ENCODE assay signal across 8 cellular contexts in the genomic region with DNA sequence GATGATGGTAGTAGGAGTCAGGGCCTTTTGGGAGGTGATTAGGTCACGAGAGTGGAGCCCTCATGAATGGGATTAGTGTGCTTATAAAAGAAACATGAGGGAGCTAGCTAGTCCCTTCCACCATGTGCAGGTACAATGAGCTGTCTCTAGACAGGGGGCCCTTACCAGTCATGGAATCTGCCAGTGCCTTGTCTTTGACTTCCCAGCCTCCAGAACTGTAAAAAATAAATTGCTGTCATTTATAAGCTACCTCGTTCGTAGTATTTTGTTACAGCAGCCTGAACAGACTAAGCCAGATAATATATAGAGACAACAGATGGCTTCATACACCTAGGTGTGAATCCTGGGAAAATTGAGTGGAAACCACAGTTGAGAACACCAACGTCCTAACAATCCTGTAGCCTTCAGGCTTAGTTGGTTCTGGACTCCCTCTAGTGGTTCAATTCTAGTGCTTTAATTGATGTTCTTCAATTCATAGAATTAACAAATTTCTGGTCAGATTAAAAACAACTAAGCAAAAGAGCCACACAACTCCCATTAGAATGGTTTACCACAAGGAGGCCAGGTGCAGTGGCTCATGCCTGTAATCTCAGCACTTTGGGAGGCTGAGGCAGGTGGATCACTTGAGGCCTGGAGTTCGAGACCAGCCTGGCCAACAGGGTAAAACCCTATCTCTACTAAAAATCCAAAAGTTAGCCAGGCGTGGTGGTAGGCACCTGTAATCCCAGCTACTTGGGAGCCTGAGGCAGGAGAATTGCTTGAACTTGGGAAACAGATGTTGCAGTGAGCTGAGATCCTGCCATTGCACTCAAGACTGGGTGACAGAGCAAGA. TPM values are rescaled to one million over a fixed set of nuclear protein-coding genes. Genes with fewer than 3 reads are reported as not detected.
A peak's percentile ranks its signal among the peaks of the same experiment; 100 is the strongest.
DNase-seq lines count a peak whose midpoint lies in the region; ATAC-seq and TF ChIP-seq lines count a peak whose summit lies in the region.

No MANE protein-coding gene starts in this region.

- in situ Hi-C loops in brain microvascular endothelial cell (cut with HindIII; ENCODE audit: low pct_ligation_motif_present, low sequenced_read_pairs): no loop called here

- no peak overlapping the region for H3K4me3 ChIP-seq in AG04450 (ENCODE audit: low read depth, low read length)
- no peak overlapping the region for H3K4me3 ChIP-seq in GM12865 (ENCODE audit: low read depth, low read length)
- H3K4me3 ChIP-seq in brain microvascular endothelial cell (ENCODE audit: low read depth, low read length): no peak overlapping the region
- H3K4me3 ChIP-seq in lower lobe of right lung: no peak overlapping the region

- TF ChIP-seq CTCF in AG04450 (IDR thresholded peaks at IDR 0.05; ENCODE audit: low read depth, low read length) (peak; percentile 77), GM12865 (IDR thresholded peaks at IDR 0.05; ENCODE audit: insufficient read depth, low read depth, low read length, missing control alignments) (peak; percentile 63), brain microvascular endothelial cell (IDR thresholded peaks at IDR 0.05; ENCODE audit: low read depth, low read length, missing control alignments) (peak; percentile 70), lower lobe of right lung (IDR thresholded peaks at IDR 0.05) (peak; percentile 67)

- peaks cover 20% of the 10 kb centered on the region for H3K4me1 ChIP-seq in lower lobe of right lung

- POLR2A ChIA-PET in AG04450 (lab: Yijun Ruan, JAX): no interaction called here

- H3K27me3 ChIP-seq in AG04450 (ENCODE audit: control insufficient read depth, insufficient read depth, low read length): peaks cover 3% of the 10 kb centered on the region
- peaks cover 2% of the 10 kb centered on the region for H3K27me3 ChIP-seq in brain microvascular endothelial cell (replicated peaks)
- H3K27me3 ChIP-seq in lower lobe of right lung (ENCODE audit: low read depth): no peaks in the 10 kb centered on the region

- H3K27ac ChIP-seq in AG04450 (ENCODE audit: low read depth, low read length): no peak overlapping the region
- H3K27ac ChIP-seq in brain microvascular endothelial cell: no peak overlapping the region
- no peak overlapping the region for H3K27ac ChIP-seq in lower lobe of right lung

- intact Hi-C loops in lower lobe of right lung (cut with DNase I): loop anchor here (10.0 kb wide), 2 partner anchors 85 to 195 kb away; no protein-coding TSS in a partner anchor

- no peaks in the 10 kb centered on the region for H3K36me3 ChIP-seq in brain microvascular endothelial cell (replicated peaks)
- H3K36me3 ChIP-seq in lower lobe of right lung: no peaks in the 10 kb centered on the region

- no peak for DNase-seq in AG04450 (ENCODE audit: low read depth, low spot score)
- DNase-seq in GM12865 (ENCODE audit: low read depth): peak; percentile 62
- peak; percentile 13 to 64 for DNase-seq in NCI-H446 (lab: John Stamatoyannopoulos, UW)
- no peak for DNase-seq in brain microvascular endothelial cell
- no peak for DNase-seq in lower lobe of right lung
- DNase-seq in GF-D8 (lab: John Stamatoyannopoulos, UW): no peak

- CTCF ChIA-PET in AG04450 (lab: Charles Lee): interaction anchor here (0.5 to 11.2 kb wide), 32 partner anchors 9 to 281 kb away, joined by 3 to 202 read pairs (median 4); a partner anchor contains a TSS

- no peaks in the 10 kb centered on the region; the same call in 1 of the 2 replicates for H3K9me3 ChIP-seq in AG04450 (ENCODE audit: control insufficient read depth, insufficient read depth, low read length)
- no peaks in the 10 kb centered on the region for H3K9me3 ChIP-seq in lower lobe of right lung

- ATAC-seq in lower lobe of right lung: no peak
- no peak for ATAC-seq in GM18519 (IDR thresholded peaks at IDR 0.05; ENCODE audit: low FRiP score, unreplicated experiment)
- no peak for ATAC-seq in HG02852 (IDR thresholded peaks at IDR 0.05; ENCODE audit: unreplicated experiment)

RNA-seq across cellular contexts. Expression of a gene that starts 21.3 kb away (rescaled TPM):
- polyA plus RNA-seq in AG04450 (2011; rRNA removed): 0.07 and 0.10 TPM in 2 replicates
- polyA minus RNA-seq in AG04450 (2011; rRNA and poly(A)+ RNA removed): 0.52 and 0.55 TPM in 2 replicates
- total RNA-seq in lower lobe of right lung: 7.2 TPM

Comparison
In these comparisons a context has a peak if more than half of its experiments do, and no peak if none do; other contexts are left out.
1. DNase-seq: peak in GM12865 (single experiment) and NCI-H446 (2 of 2); none in AG04450 (single experiment), brain microvascular endothelial cell (single experiment), lower lobe of right lung (single experiment) and GF-D8 (single experiment).
2. Peak in every context shown above with its lines, with median percentiles within 50 percentile points of each other: CTCF ChIP-seq.